Comparison of ENCODE assay signal across 8 cellular contexts in genomic region chr19:2050349-2050990, GRCh38. TPM values are rescaled to one million over a fixed set of nuclear protein-coding genes. Genes with fewer than 3 reads are reported as not detected.
DNase-seq lines count a peak whose midpoint lies in the region; ATAC-seq and TF ChIP-seq lines count a peak whose summit lies in the region.

No MANE protein-coding gene starts in this region.

- H3K27me3 ChIP-seq in WERI-Rb-1 (ENCODE audit: insufficient read depth, low read depth, severe bottlenecking), result no peaks in the 10 kb centered on the region

- H3K27ac ChIP-seq in WERI-Rb-1, result peak overlapping the region; percentile 16

- H3K4me3 ChIP-seq in WERI-Rb-1 (ENCODE audit: low read depth, low read length), result peak overlapping the region; percentile 60

- H3K36me3 ChIP-seq in WERI-Rb-1, result peaks cover 18% of the 10 kb centered on the region

- H3K9me3 ChIP-seq in WERI-Rb-1 (ENCODE audit: severe bottlenecking), result no peaks in the 10 kb centered on the region

- DNase-seq in WERI-Rb-1 (no peak), Right ventricle myocardium superior (peak; percentile 57), sciatic nerve (ENCODE audit: low spot score) (peak; percentile 72), SHP77 (lab: John Stamatoyannopoulos, UW) (no peak), NCI-H2196 (lab: John Stamatoyannopoulos, UW; ENCODE audit: unreplicated experiment) (no peak), cerebellar nuclear complex (lab: John Stamatoyannopoulos, UW) (no peak)

- intact Hi-C loops in Right ventricle myocardium superior (cut with DNase I), result no loop called here
- intact Hi-C loops in sciatic nerve (cut with DNase I), result no loop called here

- no peak for TF ChIP-seq CTCF in WERI-Rb-1 (IDR thresholded peaks at IDR 0.05; ENCODE audit: low read depth, low read length)

- ATAC-seq in GM18505 (IDR thresholded peaks at IDR 0.05; ENCODE audit: unreplicated experiment) (peak; percentile 3), HG02840 (IDR thresholded peaks at IDR 0.05; ENCODE audit: low FRiP score, unreplicated experiment) (peak; percentile 1), Right ventricle myocardium superior (ENCODE audit: poor library complexity) (peak; percentile 0), sciatic nerve (peak; percentile 8)

- TF ChIP-seq POLR2A in GM18505 (IDR thresholded peaks at IDR 0.05; ENCODE audit: borderline replicate concordance, extremely low read depth, insufficient read depth, insufficient read length), result no peak

RNA-seq across cellular contexts. Expression of gene MKNK2, which starts 0.6 kb away (rescaled TPM):
- total RNA-seq in Right ventricle myocardium superior, result 238 TPM
- 140 TPM for total RNA-seq in sciatic nerve

RNA-seq across cellular contexts. Expression of gene BTBD2, which starts 35.0 kb away (rescaled TPM):
- total RNA-seq in Right ventricle myocardium superior (56.3 TPM), sciatic nerve (65.7 TPM)

RNA-seq across cellular contexts. Expression of gene MOB3A, which starts 45.7 kb away (rescaled TPM):
- total RNA-seq in Right ventricle myocardium superior (15.6 TPM), sciatic nerve (54.0 TPM)

RNA-seq across cellular contexts. Expression of gene IZUMO4, which starts 46.2 kb away (rescaled TPM):
- total RNA-seq in Right ventricle myocardium superior, result 1.7 TPM
- 37.8 TPM for total RNA-seq in sciatic nerve

Comparison
In these comparisons a context has a peak if more than half of its experiments do, and no peak if none do; other contexts are left out.
1. DNase-seq: peak in Right ventricle myocardium superior (single experiment) and sciatic nerve (single experiment); none in WERI-Rb-1 (single experiment), SHP77 (0 of 2), NCI-H2196 (single experiment) and cerebellar nuclear complex (0 of 2).
2. Peak in every context shown above with its lines, with median percentiles within 50 percentile points of each other: ATAC-seq.